8 cellular contexts compared by ENCODE assay signal in the genomic region with DNA sequence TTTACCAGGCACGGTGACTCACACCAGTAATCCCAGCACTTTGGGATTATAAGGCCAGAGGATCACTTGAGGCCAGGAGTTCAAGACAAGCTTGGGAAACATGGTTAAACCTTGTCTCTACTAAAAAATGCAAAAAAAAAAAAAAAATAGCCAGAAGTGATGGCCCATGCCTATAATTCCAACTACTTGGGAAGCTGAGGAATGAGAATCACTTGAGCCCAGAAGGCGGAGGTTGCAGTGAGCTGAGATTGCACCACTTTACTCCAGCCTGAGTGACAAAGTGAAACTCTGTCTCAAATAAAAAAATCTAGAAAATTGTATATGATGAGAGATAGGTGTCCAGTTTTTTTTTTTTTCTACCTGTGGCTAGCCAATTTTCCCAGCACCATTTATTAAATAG.
"Had no signal": no experiment of that assay in that cellular context is flagged by ENCODE, and none has a peak within 500 bp of the region (broad histone marks: within the 10 kb centered on the region; RNA-seq: fewer than 3 reads in every experiment).

No MANE protein-coding gene starts in this region.

- H3K36me3 ChIP-seq: HAP-1 had no signal

- H3K4me2 ChIP-seq: GM23338 had no signal

- H3K27ac ChIP-seq: GM23248 had no signal

- H2AFZ ChIP-seq: GM23248, GM23338 had no signal

- DNase-seq: GM23248, GOT3, H7, H9, HCEC 1CT, HFFc6 had no signal

- H3K9ac ChIP-seq: GM23248 had no signal

- H3K4me3 ChIP-seq: GM23248, GM23338, HAP-1 had no signal

- H3K4me1 ChIP-seq: HAP-1 had no signal

- H3K9me3 ChIP-seq: HAP-1 had no signal
